1 cellular context compared by ENCODE assay signal in the genomic region with DNA sequence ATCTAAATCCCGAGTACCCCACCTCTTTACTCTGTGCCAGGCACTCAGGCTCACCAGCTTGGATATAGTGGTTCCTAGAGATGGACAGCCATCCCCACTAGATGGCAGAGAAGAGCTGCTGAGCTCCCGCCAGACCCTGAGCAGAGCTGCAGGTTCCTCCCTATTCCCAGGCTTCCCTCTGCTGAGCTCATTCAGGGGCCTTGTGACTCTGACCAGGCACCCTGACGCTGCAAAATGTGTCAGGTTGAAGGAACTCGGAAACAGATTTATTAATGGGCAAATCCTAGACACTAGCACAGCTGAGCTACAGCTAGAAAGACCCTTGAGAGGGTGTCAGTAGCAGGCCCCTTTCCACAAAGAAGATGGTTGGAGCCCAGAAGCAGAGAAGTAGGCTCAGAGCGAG.
TF ChIP-seq lines count a peak whose summit lies in the region.

No MANE protein-coding gene starts in this region.

TF ChIP-seq in K562, 482 proteins besides CTCF, POLR2A, EP300 and RAD21 (continued from another document and continues in another):
- TF ChIP-seq NELFE (IDR thresholded peaks at IDR 0.05; ENCODE audit: insufficient read depth, insufficient read length) (no peak), ZNF436 (CRISPR knock-in tag; IDR thresholded peaks at IDR 0.05) (no peak), RBM25 (IDR thresholded peaks at IDR 0.05; ENCODE audit: low read depth, low read length, severe bottlenecking) (no peak), FUS (optimal IDR thresholded peaks at IDR 0.05; ENCODE audit: low read depth, low read length) (no peak), JUNB (CRISPR knock-in tag; conservative IDR thresholded peaks at IDR 0.05) (no peak), SRF (CRISPR knock-in tag; IDR thresholded peaks at IDR 0.05) (no peak), FIP1L1 (IDR thresholded peaks at IDR 0.05; ENCODE audit: low read depth, low read length, poor library complexity, severe bottlenecking) (no peak), ZNF780A (CRISPR knock-in tag; IDR thresholded peaks at IDR 0.05) (no peak), BRCA1 (IDR thresholded peaks at IDR 0.05) (no peak), BRCA1 (CRISPR knock-in tag; IDR thresholded peaks at IDR 0.05) (no peak), MTF1 (CRISPR knock-in tag; IDR thresholded peaks at IDR 0.05; ENCODE audit: borderline replicate concordance) (no peak), ZNF224 (CRISPR knock-in tag; IDR thresholded peaks at IDR 0.05) (no peak), SUPT5H (IDR thresholded peaks at IDR 0.05) (no peak), POLR2G (IDR thresholded peaks at IDR 0.05; ENCODE audit: low read depth, low read length) (no peak), ZNF695 (CRISPR knock-in tag; IDR thresholded peaks at IDR 0.05) (no peak), MAZ (CRISPR knock-in tag; conservative IDR thresholded peaks at IDR 0.05 in 1 of 2, IDR thresholded peaks at IDR 0.05 in 1 of 2) (peak in 1 of 2 experiments; percentile 71; a peak in 2 of 4 replicates), ZFP1 (CRISPR knock-in tag; IDR thresholded peaks at IDR 0.05) (no peak), ZBED1 (IDR thresholded peaks at IDR 0.05) (no peak), SNRNP70 (optimal IDR thresholded peaks at IDR 0.05; ENCODE audit: low read depth, low read length) (no peak), SNIP1 (IDR thresholded peaks at IDR 0.05; ENCODE audit: low read depth) (no peak), ZNF79 (CRISPR knock-in tag; IDR thresholded peaks at IDR 0.05; ENCODE audit: low read depth) (no peak), ZNF785 (CRISPR knock-in tag; IDR thresholded peaks at IDR 0.05) (no peak), NUFIP1 (IDR thresholded peaks at IDR 0.05; ENCODE audit: partially characterized antibody) (no peak), ZNF583 (CRISPR knock-in tag; IDR thresholded peaks at IDR 0.05) (no peak), FOS (IDR thresholded peaks at IDR 0.05; ENCODE audit: extremely low read depth, insufficient read length) (no peak), KLF6 (CRISPR knock-in tag; IDR thresholded peaks at IDR 0.05; ENCODE audit: borderline replicate concordance) (no peak), ARID1B (IDR thresholded peaks at IDR 0.05) (0 out of 2 replicates have a peak, but pooled peaks have one; percentile 21), RBM22 (IDR thresholded peaks at IDR 0.05; ENCODE audit: low read depth, low read length, poor library complexity, severe bottlenecking) (no peak), WHSC1 (IDR thresholded peaks at IDR 0.05; ENCODE audit: low read length) (no peak), ZNF668 (CRISPR knock-in tag; IDR thresholded peaks at IDR 0.05) (no peak), POLR3G (IDR thresholded peaks at IDR 0.05; ENCODE audit: extremely low read depth, insufficient read length, insufficient replicate concordance) (no peak), BRF1 (IDR thresholded peaks at IDR 0.05; ENCODE audit: borderline replicate concordance, extremely low read depth, insufficient read length) (no peak), TOE1 (IDR thresholded peaks at IDR 0.05; ENCODE audit: borderline replicate concordance) (peak; percentile 75; the same call in 1 of the 2 replicates), TOE1 (CRISPR knock-in tag; IDR thresholded peaks at IDR 0.05; ENCODE audit: borderline replicate concordance, low read depth) (no peak), DMBX1 (CRISPR knock-in tag; IDR thresholded peaks at IDR 0.05; ENCODE audit: borderline replicate concordance) (no peak), SRSF7 (optimal IDR thresholded peaks at IDR 0.05; ENCODE audit: low read depth, low read length) (no peak), ZNF699 (CRISPR knock-in tag; IDR thresholded peaks at IDR 0.05; ENCODE audit: insufficient replicate concordance) (no peak), ZNF121 (CRISPR knock-in tag; conservative IDR thresholded peaks at IDR 0.05) (no peak), CC2D1A (IDR thresholded peaks at IDR 0.05) (peak; percentile 64; the same call in 1 of the 2 replicates), TEAD2 (tag; IDR thresholded peaks at IDR 0.05) (no peak), DPF2 (IDR thresholded peaks at IDR 0.05) (0 out of 2 replicates have a peak, but pooled peaks have one; percentile 15), ZNF354B (CRISPR knock-in tag; IDR thresholded peaks at IDR 0.05) (no peak), MAFK (IDR thresholded peaks at IDR 0.05; ENCODE audit: low read length) (peak; percentile 83), ERF (CRISPR knock-in tag; IDR thresholded peaks at IDR 0.05) (no peak), STAT5A (IDR thresholded peaks at IDR 0.05; ENCODE audit: borderline replicate concordance, low read length) (no peak), HNRNPH1 (optimal IDR thresholded peaks at IDR 0.05; ENCODE audit: low read depth, low read length) (no peak), L3MBTL2 (IDR thresholded peaks at IDR 0.05) (peak; percentile 53; the same call in 1 of the 2 replicates), CBFB (CRISPR knock-in tag; IDR thresholded peaks at IDR 0.05) (no peak), NCOA2 (IDR thresholded peaks at IDR 0.05; ENCODE audit: partially characterized antibody in 2 of 2) (no peak), KAT2B (IDR thresholded peaks at IDR 0.05; ENCODE audit: low read depth, low read length) (no peak), MECOM (CRISPR knock-in tag; IDR thresholded peaks at IDR 0.05) (no peak)
- TF ChIP-seq, protein P1, sequence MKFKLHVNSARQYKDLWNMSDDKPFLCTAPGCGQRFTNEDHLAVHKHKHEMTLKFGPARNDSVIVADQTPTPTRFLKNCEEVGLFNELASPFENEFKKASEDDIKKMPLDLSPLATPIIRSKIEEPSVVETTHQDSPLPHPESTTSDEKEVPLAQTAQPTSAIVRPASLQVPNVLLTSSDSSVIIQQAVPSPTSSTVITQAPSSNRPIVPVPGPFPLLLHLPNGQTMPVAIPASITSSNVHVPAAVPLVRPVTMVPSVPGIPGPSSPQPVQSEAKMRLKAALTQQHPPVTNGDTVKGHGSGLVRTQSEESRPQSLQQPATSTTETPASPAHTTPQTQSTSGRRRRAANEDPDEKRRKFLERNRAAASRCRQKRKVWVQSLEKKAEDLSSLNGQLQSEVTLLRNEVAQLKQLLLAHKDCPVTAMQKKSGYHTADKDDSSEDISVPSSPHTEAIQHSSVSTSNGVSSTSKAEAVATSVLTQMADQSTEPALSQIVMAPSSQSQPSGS (CRISPR knock-in tag; IDR thresholded peaks at IDR 0.05): no peak
- TF ChIP-seq, protein P2, sequence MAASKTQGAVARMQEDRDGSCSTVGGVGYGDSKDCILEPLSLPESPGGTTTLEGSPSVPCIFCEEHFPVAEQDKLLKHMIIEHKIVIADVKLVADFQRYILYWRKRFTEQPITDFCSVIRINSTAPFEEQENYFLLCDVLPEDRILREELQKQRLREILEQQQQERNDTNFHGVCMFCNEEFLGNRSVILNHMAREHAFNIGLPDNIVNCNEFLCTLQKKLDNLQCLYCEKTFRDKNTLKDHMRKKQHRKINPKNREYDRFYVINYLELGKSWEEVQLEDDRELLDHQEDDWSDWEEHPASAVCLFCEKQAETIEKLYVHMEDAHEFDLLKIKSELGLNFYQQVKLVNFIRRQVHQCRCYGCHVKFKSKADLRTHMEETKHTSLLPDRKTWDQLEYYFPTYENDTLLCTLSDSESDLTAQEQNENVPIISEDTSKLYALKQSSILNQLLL (CRISPR knock-in tag; IDR thresholded peaks at IDR 0.05; ENCODE audit: borderline replicate concordance): no peak
- TF ChIP-seq, protein P3, sequence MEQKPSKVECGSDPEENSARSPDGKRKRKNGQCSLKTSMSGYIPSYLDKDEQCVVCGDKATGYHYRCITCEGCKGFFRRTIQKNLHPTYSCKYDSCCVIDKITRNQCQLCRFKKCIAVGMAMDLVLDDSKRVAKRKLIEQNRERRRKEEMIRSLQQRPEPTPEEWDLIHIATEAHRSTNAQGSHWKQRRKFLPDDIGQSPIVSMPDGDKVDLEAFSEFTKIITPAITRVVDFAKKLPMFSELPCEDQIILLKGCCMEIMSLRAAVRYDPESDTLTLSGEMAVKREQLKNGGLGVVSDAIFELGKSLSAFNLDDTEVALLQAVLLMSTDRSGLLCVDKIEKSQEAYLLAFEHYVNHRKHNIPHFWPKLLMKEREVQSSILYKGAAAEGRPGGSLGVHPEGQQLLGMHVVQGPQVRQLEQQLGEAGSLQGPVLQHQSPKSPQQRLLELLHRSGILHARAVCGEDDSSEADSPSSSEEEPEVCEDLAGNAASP (IDR thresholded peaks at IDR 0.05): no peak
- TF ChIP-seq, protein P4, sequence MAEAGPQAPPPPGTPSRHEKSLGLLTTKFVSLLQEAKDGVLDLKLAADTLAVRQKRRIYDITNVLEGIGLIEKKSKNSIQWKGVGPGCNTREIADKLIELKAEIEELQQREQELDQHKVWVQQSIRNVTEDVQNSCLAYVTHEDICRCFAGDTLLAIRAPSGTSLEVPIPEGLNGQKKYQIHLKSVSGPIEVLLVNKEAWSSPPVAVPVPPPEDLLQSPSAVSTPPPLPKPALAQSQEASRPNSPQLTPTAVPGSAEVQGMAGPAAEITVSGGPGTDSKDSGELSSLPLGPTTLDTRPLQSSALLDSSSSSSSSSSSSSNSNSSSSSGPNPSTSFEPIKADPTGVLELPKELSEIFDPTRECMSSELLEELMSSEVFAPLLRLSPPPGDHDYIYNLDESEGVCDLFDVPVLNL (CRISPR knock-in tag; IDR thresholded peaks at IDR 0.05; ENCODE audit: low read depth): no peak
- TF ChIP-seq, protein P5, sequence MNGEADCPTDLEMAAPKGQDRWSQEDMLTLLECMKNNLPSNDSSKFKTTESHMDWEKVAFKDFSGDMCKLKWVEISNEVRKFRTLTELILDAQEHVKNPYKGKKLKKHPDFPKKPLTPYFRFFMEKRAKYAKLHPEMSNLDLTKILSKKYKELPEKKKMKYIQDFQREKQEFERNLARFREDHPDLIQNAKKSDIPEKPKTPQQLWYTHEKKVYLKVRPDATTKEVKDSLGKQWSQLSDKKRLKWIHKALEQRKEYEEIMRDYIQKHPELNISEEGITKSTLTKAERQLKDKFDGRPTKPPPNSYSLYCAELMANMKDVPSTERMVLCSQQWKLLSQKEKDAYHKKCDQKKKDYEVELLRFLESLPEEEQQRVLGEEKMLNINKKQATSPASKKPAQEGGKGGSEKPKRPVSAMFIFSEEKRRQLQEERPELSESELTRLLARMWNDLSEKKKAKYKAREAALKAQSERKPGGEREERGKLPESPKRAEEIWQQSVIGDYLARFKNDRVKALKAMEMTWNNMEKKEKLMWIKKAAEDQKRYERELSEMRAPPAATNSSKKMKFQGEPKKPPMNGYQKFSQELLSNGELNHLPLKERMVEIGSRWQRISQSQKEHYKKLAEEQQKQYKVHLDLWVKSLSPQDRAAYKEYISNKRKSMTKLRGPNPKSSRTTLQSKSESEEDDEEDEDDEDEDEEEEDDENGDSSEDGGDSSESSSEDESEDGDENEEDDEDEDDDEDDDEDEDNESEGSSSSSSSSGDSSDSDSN (IDR thresholded peaks at IDR 0.05; ENCODE audit: borderline replicate concordance in 1 of 2, low read depth in 2 of 2, low read length in 2 of 2): no peak
- TF ChIP-seq, protein P6, sequence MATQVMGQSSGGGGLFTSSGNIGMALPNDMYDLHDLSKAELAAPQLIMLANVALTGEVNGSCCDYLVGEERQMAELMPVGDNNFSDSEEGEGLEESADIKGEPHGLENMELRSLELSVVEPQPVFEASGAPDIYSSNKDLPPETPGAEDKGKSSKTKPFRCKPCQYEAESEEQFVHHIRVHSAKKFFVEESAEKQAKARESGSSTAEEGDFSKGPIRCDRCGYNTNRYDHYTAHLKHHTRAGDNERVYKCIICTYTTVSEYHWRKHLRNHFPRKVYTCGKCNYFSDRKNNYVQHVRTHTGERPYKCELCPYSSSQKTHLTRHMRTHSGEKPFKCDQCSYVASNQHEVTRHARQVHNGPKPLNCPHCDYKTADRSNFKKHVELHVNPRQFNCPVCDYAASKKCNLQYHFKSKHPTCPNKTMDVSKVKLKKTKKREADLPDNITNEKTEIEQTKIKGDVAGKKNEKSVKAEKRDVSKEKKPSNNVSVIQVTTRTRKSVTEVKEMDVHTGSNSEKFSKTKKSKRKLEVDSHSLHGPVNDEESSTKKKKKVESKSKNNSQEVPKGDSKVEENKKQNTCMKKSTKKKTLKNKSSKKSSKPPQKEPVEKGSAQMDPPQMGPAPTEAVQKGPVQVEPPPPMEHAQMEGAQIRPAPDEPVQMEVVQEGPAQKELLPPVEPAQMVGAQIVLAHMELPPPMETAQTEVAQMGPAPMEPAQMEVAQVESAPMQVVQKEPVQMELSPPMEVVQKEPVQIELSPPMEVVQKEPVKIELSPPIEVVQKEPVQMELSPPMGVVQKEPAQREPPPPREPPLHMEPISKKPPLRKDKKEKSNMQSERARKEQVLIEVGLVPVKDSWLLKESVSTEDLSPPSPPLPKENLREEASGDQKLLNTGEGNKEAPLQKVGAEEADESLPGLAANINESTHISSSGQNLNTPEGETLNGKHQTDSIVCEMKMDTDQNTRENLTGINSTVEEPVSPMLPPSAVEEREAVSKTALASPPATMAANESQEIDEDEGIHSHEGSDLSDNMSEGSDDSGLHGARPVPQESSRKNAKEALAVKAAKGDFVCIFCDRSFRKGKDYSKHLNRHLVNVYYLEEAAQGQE (CRISPR knock-in tag; IDR thresholded peaks at IDR 0.05; ENCODE audit: low read depth): no peak
- TF ChIP-seq, protein P7, sequence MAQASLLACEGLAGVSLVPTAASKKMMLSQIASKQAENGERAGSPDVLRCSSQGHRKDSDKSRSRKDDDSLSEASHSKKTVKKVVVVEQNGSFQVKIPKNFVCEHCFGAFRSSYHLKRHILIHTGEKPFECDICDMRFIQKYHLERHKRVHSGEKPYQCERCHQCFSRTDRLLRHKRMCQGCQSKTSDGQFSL (CRISPR knock-in tag; IDR thresholded peaks at IDR 0.05): no peak
- TF ChIP-seq, protein P7 (tag; IDR thresholded peaks at IDR 0.05): no peak
- TF ChIP-seq, protein P8, sequence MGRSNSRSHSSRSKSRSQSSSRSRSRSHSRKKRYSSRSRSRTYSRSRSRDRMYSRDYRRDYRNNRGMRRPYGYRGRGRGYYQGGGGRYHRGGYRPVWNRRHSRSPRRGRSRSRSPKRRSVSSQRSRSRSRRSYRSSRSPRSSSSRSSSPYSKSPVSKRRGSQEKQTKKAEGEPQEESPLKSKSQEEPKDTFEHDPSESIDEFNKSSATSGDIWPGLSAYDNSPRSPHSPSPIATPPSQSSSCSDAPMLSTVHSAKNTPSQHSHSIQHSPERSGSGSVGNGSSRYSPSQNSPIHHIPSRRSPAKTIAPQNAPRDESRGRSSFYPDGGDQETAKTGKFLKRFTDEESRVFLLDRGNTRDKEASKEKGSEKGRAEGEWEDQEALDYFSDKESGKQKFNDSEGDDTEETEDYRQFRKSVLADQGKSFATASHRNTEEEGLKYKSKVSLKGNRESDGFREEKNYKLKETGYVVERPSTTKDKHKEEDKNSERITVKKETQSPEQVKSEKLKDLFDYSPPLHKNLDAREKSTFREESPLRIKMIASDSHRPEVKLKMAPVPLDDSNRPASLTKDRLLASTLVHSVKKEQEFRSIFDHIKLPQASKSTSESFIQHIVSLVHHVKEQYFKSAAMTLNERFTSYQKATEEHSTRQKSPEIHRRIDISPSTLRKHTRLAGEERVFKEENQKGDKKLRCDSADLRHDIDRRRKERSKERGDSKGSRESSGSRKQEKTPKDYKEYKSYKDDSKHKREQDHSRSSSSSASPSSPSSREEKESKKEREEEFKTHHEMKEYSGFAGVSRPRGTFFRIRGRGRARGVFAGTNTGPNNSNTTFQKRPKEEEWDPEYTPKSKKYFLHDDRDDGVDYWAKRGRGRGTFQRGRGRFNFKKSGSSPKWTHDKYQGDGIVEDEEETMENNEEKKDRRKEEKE (IDR thresholded peaks at IDR 0.05; ENCODE audit: borderline replicate concordance in 1 of 2, control insufficient read depth in 1 of 2, low read depth in 2 of 2, low read length in 1 of 2): no peak
